Comparison of ENCODE assay signal across 14 cellular contexts in the genomic region with DNA sequence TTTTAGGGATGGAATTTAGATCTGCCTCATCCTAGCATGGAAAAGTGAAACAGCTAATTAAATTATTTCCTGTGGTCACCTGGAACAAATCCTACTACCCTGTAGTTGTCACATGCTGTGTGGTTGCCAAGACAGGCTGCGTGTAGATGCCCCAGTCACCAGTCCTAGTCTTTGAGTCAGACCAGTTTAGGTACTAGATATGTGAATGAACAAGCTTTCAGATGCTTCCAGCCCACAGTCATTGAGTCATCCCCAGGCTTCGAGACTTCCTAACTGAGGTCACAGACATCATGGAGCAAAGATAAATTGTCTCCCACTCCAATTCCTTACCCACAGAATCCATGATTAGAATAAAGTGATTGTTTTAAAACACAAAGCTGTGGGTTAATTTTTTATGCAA. TPM values are rescaled to one million over a fixed set of nuclear protein-coding genes. Genes with fewer than 3 reads are reported as not detected.
A peak's percentile ranks its signal among the peaks of the same experiment; 100 is the strongest.
DNase-seq lines count a peak whose midpoint lies in the region; ATAC-seq and TF ChIP-seq lines count a peak whose summit lies in the region.
"Had no signal": no experiment of that assay in that cellular context is flagged by ENCODE, and none has a peak within 500 bp of the region (broad histone marks: within the 10 kb centered on the region; RNA-seq: fewer than 3 reads in every experiment).

No MANE protein-coding gene starts in this region.

- H3K4me1 ChIP-seq in gastroesophageal sphincter = peaks cover 0 to 9% (median 0%) of the 10 kb centered on the region in 3 donors

- H3K27ac ChIP-seq in gastroesophageal sphincter = no peak overlapping the region
- H3K27ac ChIP-seq: pancreas, thyroid gland had no signal

- no peak for TF ChIP-seq POLR2A in gastroesophageal sphincter (IDR thresholded peaks at IDR 0.05)

- H3K9me3 ChIP-seq in gastroesophageal sphincter = peaks cover 0 to 6% (median 0%) of the 10 kb centered on the region in 3 donors
- H3K9me3 ChIP-seq: pancreas, thyroid gland had no signal

- H3K27me3 ChIP-seq in gastroesophageal sphincter = no peaks in the 10 kb centered on the region
- H3K27me3 ChIP-seq: pancreas, thyroid gland had no signal

- ATAC-seq in SK-N-SH treated with all-trans-retinoic acid at 6 μM for 48 hours (peak; percentile 91), GM19324 (IDR thresholded peaks at IDR 0.05; ENCODE audit: low FRiP score, unreplicated experiment) (no peak), GM21423 (IDR thresholded peaks at IDR 0.05; ENCODE audit: unreplicated experiment) (no peak), gastroesophageal sphincter (no peak)
- ATAC-seq: effector memory CD8-positive, alpha-beta T cell; pancreas had no signal

- WGBS in gastroesophageal sphincter (ENCODE audit: low coverage in 1 of 2), 2 donors = 73 to 79% methylated on average over 2 of the region's 2 CpGs

- no peak for TF ChIP-seq CTCF in fibroblast of the aortic adventitia (IDR thresholded peaks at IDR 0.05; ENCODE audit: insufficient read depth, low read length)
- TF ChIP-seq CTCF in gastroesophageal sphincter (IDR thresholded peaks at IDR 0.05) = no peak

- no peak overlapping the region for H3K4me3 ChIP-seq in fibroblast of the aortic adventitia (ENCODE audit: low read depth, low read length)
- H3K4me3 ChIP-seq in gastroesophageal sphincter = no peak overlapping the region
- H3K4me3 ChIP-seq: pancreas, thyroid gland had no signal

- peak; percentile 53 for DNase-seq in H4 (ENCODE audit: low spot score)
- DNase-seq in fibroblast of the aortic adventitia (ENCODE audit: low read depth) = peak; percentile 80
- DNase-seq in stromal cell of bone marrow (ENCODE audit: low read depth) = peak; percentile 73
- DNase-seq: activated CD4-positive, CD25-positive, alpha-beta regulatory T cell treated with anti-CD3 and anti-CD28 coated beads, Interleukin-2, amount 50 U/mL, for 72 hours; aorta; effector memory CD8-positive, alpha-beta T cell; hypothalamus; NCI-H2107; pancreas; thyroid gland had no signal

- H3K36me3 ChIP-seq in gastroesophageal sphincter = peaks cover 0 to 7% of the 10 kb centered on the region in 2 donors
- H3K36me3 ChIP-seq: pancreas, thyroid gland had no signal

- no peak for TF ChIP-seq EP300 in gastroesophageal sphincter (IDR thresholded peaks at IDR 0.05)

TF ChIP-seq in SK-N-SH treated with all-trans-retinoic acid at 6 μM for 48 hours, 23 proteins besides CTCF, POLR2A, EP300 and RAD21:
- TF ChIP-seq TCF4 (CRISPR knock-in tag; IDR thresholded peaks at IDR 0.05; ENCODE audit: borderline replicate concordance) (no peak), ISL1 (CRISPR knock-in tag; IDR thresholded peaks at IDR 0.05) (peak; percentile 48)

RNA-seq across cellular contexts. Expression of a gene that starts 35.8 kb away (rescaled TPM):
- total RNA-seq in H4 (2014; rRNA removed; shearing (Covaris generic)) = 0.48 and 2.6 TPM in 2 replicates
- 6.1 and 6.9 TPM in 2 replicates for total RNA-seq in fibroblast of the aortic adventitia (ENCODE audit: low replicate concordance)
- 1 to 10 TPM in 3 of 4 donors, under 1 TPM in 1; 0.94 to 5.3 (median 2.4) TPM for total RNA-seq in gastroesophageal sphincter
